In genomic region chr10:109203616-109204375, GRCh38 we compare ENCODE assay signal across 14 cellular contexts.
"Had no signal": no experiment of that assay in that cellular context is flagged by ENCODE, and none has a peak within 500 bp of the region (broad histone marks: within the 10 kb centered on the region; RNA-seq: fewer than 3 reads in every experiment).

No MANE protein-coding gene starts in this region.

- H3K27ac ChIP-seq: dorsolateral prefrontal cortex, hepatocyte, lower lobe of right lung, neutrophil, right lobe of liver, upper lobe of left lung had no signal

- H3K36me3 ChIP-seq: lower lobe of right lung, neutrophil, right lobe of liver, upper lobe of left lung had no signal

- H3K9me3 ChIP-seq: lower lobe of right lung, neutrophil, right lobe of liver, upper lobe of left lung had no signal

- H3K4me3 ChIP-seq: dorsolateral prefrontal cortex, hepatocyte, lower lobe of right lung, right lobe of liver, upper lobe of left lung had no signal

- H3K4me1 ChIP-seq: lower lobe of right lung, right lobe of liver, upper lobe of left lung had no signal

- H3K4me2 ChIP-seq: hepatocyte had no signal

- H3K27me3 ChIP-seq: hepatocyte, neutrophil, right lobe of liver, upper lobe of left lung had no signal

- DNase-seq: activated gamma-delta T cell; activated T-cell treated with anti-CD3 and anti-CD28 coated beads, Interleukin-2, amount 50 U/mL, for 24 hours; anterior cingulate cortex; dorsolateral prefrontal cortex; left cardiac atrium; lower lobe of right lung; naive B cell; right lobe of liver; SW 1271; upper lobe of left lung had no signal

- FAIRE-seq: bronchial epithelial cell had no signal

- H2AFZ ChIP-seq: hepatocyte had no signal

- H3K79me2 ChIP-seq: hepatocyte had no signal

- ATAC-seq: activated CD4-positive, CD25-positive, alpha-beta regulatory T cell treated with anti-CD3 and anti-CD28 coated beads, Interleukin-2, amount 50 U/mL, for 24 hours; left cardiac atrium; lower lobe of right lung; right lobe of liver had no signal
